ENCODE assay signal across 9 cellular contexts in the genomic region with DNA sequence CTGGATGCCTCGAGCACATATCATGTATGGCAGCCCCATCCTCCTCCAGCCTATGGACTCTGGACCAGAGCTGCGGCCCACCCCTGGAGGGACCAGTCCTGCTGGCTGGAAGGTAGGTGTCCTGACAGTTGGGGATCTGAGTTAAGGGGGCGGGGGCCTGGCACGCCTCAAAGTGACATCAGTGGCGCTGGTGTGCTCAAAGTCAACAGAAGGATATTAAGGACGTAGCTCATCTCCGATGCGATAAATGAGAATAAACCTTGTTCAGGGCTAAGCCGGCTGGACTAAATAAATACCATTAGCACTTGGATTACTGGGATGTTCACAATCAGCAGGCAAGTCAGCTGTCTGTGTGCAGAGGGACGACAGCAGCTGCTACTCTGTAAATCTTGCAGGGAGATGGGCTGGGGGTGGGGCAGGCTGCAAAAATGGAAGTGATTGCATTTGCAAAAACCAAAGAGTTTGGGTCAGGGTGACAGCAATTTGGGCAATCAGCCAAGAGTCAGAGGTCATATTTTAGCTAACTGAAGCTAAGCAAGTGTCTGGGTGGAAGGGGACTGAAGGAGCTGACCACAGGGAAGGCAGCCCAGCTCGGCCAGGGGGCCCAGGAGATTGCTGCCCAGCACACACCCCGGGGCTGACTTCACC.
DNase-seq lines count a peak whose midpoint lies in the region; ATAC-seq and TF ChIP-seq lines count a peak whose summit lies in the region.
"Had no signal": no experiment of that assay in that cellular context is flagged by ENCODE, and none has a peak within 500 bp of the region (broad histone marks: within the 10 kb centered on the region; RNA-seq: fewer than 3 reads in every experiment).

No MANE protein-coding gene starts in this region.

- 62% methylated on average over 11 of the region's 12 CpGs for WGBS in esophagus muscularis mucosa

- H3K36me3 Mint-ChIP-seq in activated CD4-positive, alpha-beta T cell treated with anti-CD3 and anti-CD28 coated beads for 36 hours (ENCODE audit: low read depth): no peaks in the 10 kb centered on the region
- H3K36me3 Mint-ChIP-seq in effector memory CD8-positive, alpha-beta T cell (ENCODE audit: insufficient read depth): peaks cover 3% of the 10 kb centered on the region
- H3K36me3 Mint-ChIP-seq: activated naive CD8-positive, alpha-beta T cell treated with anti-CD3 and anti-CD28 coated beads for 36 hours had no signal

- H3K36me3 ChIP-seq in esophagus muscularis mucosa: peaks cover 0 to 11% (median 0%) of the 10 kb centered on the region in 4 donors

- H3K27ac Mint-ChIP-seq in activated CD4-positive, alpha-beta T cell treated with anti-CD3 and anti-CD28 coated beads for 36 hours: no peak overlapping the region
- H3K27ac Mint-ChIP-seq in effector memory CD8-positive, alpha-beta T cell: peak overlapping the region in 1 of 2 donors; percentile 58
- H3K27ac Mint-ChIP-seq: activated naive CD8-positive, alpha-beta T cell treated with anti-CD3 and anti-CD28 coated beads for 36 hours had no signal

- POLR2A ChIA-PET in activated CD4-positive, alpha-beta T cell treated with anti-CD3 and anti-CD28 coated beads for 36 hours (lab: Charles Lee): no interaction called here

- H3K27me3 ChIP-seq in esophagus muscularis mucosa: no peaks in the 10 kb centered on the region

- H3K9me3 ChIP-seq in esophagus muscularis mucosa: no peaks in the 10 kb centered on the region

- DNase-seq in DMS53 treated with DMSO at 0.1 percent for 48 hours (lab: John Stamatoyannopoulos, UW; ENCODE audit: unreplicated experiment): peak; percentile 94
- peak; percentile 9 for DNase-seq in NCI-H526 treated with DMSO at 0.1 percent for 48 hours (lab: John Stamatoyannopoulos, UW)
- DNase-seq in esophagus muscularis mucosa (ENCODE audit: extremely low spot score): no peak
- DNase-seq in pons (ENCODE audit: low spot score): peak; percentile 80
- no peak for DNase-seq in activated CD4-positive, alpha-beta T cell treated with anti-CD3 and anti-CD28 coated beads for 36 hours
- DNase-seq in effector memory CD8-positive, alpha-beta T cell: no peak
- no peak for DNase-seq in HUDEP-2 (lab: John Stamatoyannopoulos, UW; ENCODE audit: unreplicated experiment in 76 of 76)
- DNase-seq: activated naive CD8-positive, alpha-beta T cell treated with anti-CD3 and anti-CD28 coated beads for 36 hours had no signal

- TF ChIP-seq POLR2A in esophagus muscularis mucosa (IDR thresholded peaks at IDR 0.05; ENCODE audit: low read depth): no peak

- no peaks in the 10 kb centered on the region for H3K27me3 Mint-ChIP-seq in activated CD4-positive, alpha-beta T cell treated with anti-CD3 and anti-CD28 coated beads for 36 hours
- no peaks in the 10 kb centered on the region for H3K27me3 Mint-ChIP-seq in effector memory CD8-positive, alpha-beta T cell
- H3K27me3 Mint-ChIP-seq: activated naive CD8-positive, alpha-beta T cell treated with anti-CD3 and anti-CD28 coated beads for 36 hours had no signal

- H3K4me3 Mint-ChIP-seq in activated CD4-positive, alpha-beta T cell treated with anti-CD3 and anti-CD28 coated beads for 36 hours: no peak overlapping the region
- no peak overlapping the region for H3K4me3 Mint-ChIP-seq in effector memory CD8-positive, alpha-beta T cell
- H3K4me3 Mint-ChIP-seq: activated naive CD8-positive, alpha-beta T cell treated with anti-CD3 and anti-CD28 coated beads for 36 hours had no signal

- H3K4me3 ChIP-seq in esophagus muscularis mucosa: no peak overlapping the region

- peak overlapping the region; percentile 2 to 78 (median 74) for H3K27ac ChIP-seq in esophagus muscularis mucosa (replicated peaks in 1 of 4)

- ATAC-seq in activated CD4-positive, alpha-beta T cell treated with anti-CD3 and anti-CD28 coated beads for 36 hours: no peak
- ATAC-seq in effector memory CD8-positive, alpha-beta T cell (replicated peaks): no peak
- ATAC-seq in HG02973 (IDR thresholded peaks at IDR 0.05; ENCODE audit: unreplicated experiment): no peak

- CTCF ChIA-PET in activated CD4-positive, alpha-beta T cell treated with anti-CD3 and anti-CD28 coated beads for 36 hours (lab: Charles Lee): interaction anchor here (0.5 to 2.3 kb wide), 5 partner anchors 7 to 376 kb away, joined by 3 to 7 read pairs (median 3); no protein-coding TSS in a partner anchor

- H3K4me1 Mint-ChIP-seq in activated CD4-positive, alpha-beta T cell treated with anti-CD3 and anti-CD28 coated beads for 36 hours: peaks cover 20% of the 10 kb centered on the region
- peaks cover 14 to 26% of the 10 kb centered on the region in 2 donors for H3K4me1 Mint-ChIP-seq in effector memory CD8-positive, alpha-beta T cell (ENCODE audit: low read depth in 2 of 2)

- intact Hi-C loops in esophagus muscularis mucosa (cut with DNase I): no loop called here
- intact Hi-C loops in activated CD4-positive, alpha-beta T cell treated with anti-CD3 and anti-CD28 coated beads for 36 hours (cut with DNase I, micrococcal nuclease): no loop called here

- no peak for TF ChIP-seq CTCF in esophagus muscularis mucosa (IDR thresholded peaks at IDR 0.05)

- peaks cover 43 to 56% (median 49%) of the 10 kb centered on the region in 4 donors for H3K4me1 ChIP-seq in esophagus muscularis mucosa

- no peaks in the 10 kb centered on the region for H3K9me3 Mint-ChIP-seq in activated CD4-positive, alpha-beta T cell treated with anti-CD3 and anti-CD28 coated beads for 36 hours (ENCODE audit: low read depth)
- no peaks in the 10 kb centered on the region for H3K9me3 Mint-ChIP-seq in effector memory CD8-positive, alpha-beta T cell
- H3K9me3 Mint-ChIP-seq: activated naive CD8-positive, alpha-beta T cell treated with anti-CD3 and anti-CD28 coated beads for 36 hours had no signal

- TF ChIP-seq EP300 in esophagus muscularis mucosa (IDR thresholded peaks at IDR 0.05): no peak

Comparison
In these comparisons a context has a peak if more than half of its experiments do, and no peak if none do; other contexts are left out.
1. DNase-seq: peak in DMS53 treated with DMSO at 0.1 percent for 48 hours (single experiment), NCI-H526 treated with DMSO at 0.1 percent for 48 hours (single experiment) and pons (single experiment); none in esophagus muscularis mucosa (single experiment), activated CD4-positive, alpha-beta T cell treated with anti-CD3 and anti-CD28 coated beads for 36 hours (single experiment), effector memory CD8-positive, alpha-beta T cell (0 of 3) and HUDEP-2 (0 of 76).